In genomic region chrX:81586091-81586490, GRCh38 we compare ENCODE assay signal across 26 cellular contexts.
"Had no signal": no experiment of that assay in that cellular context is flagged by ENCODE, and none has a peak within 500 bp of the region (broad histone marks: within the 10 kb centered on the region; RNA-seq: fewer than 3 reads in every experiment).

No MANE protein-coding gene starts in this region.

- H3K4me3 Mint-ChIP-seq: dendritic cell treated with granulocyte-macrophage colony-stimulating factor and Interleukin-4, amounts not matched to agents 40 ng/mL and 50 ng/mL, for 4 days; naive thymus-derived CD8-positive, alpha-beta T cell; stimulated activated effector memory CD8-positive, alpha-beta T cell treated with anti-CD3 and anti-CD28 coated beads, Interleukin-12 subunit alpha, Interleukin-12 subunit beta, amount 100 ng/mL, for 72 hours had no signal

- H3K4me3 ChIP-seq: colonic mucosa, esophagus muscularis mucosa, gastroesophageal sphincter, heart left ventricle, hepatocyte, left lung, pancreas, right lobe of liver, smooth muscle cell, stomach, thyroid gland, vagina had no signal

- H3K27ac ChIP-seq: colonic mucosa, esophagus muscularis mucosa, foreskin keratinocyte, gastroesophageal sphincter, heart left ventricle, hepatocyte, left lung, neutrophil, pancreas, right lobe of liver, stomach, thyroid gland, vagina had no signal

- H3K27me3 Mint-ChIP-seq: dendritic cell treated with granulocyte-macrophage colony-stimulating factor and Interleukin-4, amounts not matched to agents 40 ng/mL and 50 ng/mL, for 4 days; naive thymus-derived CD8-positive, alpha-beta T cell had no signal

- H3K9me3 Mint-ChIP-seq: dendritic cell treated with granulocyte-macrophage colony-stimulating factor and Interleukin-4, amounts not matched to agents 40 ng/mL and 50 ng/mL, for 4 days; naive thymus-derived CD8-positive, alpha-beta T cell; stimulated activated effector memory CD8-positive, alpha-beta T cell treated with anti-CD3 and anti-CD28 coated beads, Interleukin-12 subunit alpha, Interleukin-12 subunit beta, amount 100 ng/mL, for 72 hours had no signal

- H3K36me3 ChIP-seq: colonic mucosa, esophagus muscularis mucosa, gastroesophageal sphincter, heart left ventricle, left lung, neutrophil, pancreas, right lobe of liver, stomach, thyroid gland, vagina had no signal

- H3K4me1 Mint-ChIP-seq: naive thymus-derived CD8-positive, alpha-beta T cell; stimulated activated effector memory CD8-positive, alpha-beta T cell treated with anti-CD3 and anti-CD28 coated beads, Interleukin-12 subunit alpha, Interleukin-12 subunit beta, amount 100 ng/mL, for 72 hours had no signal

- H3K27me3 ChIP-seq: colonic mucosa, esophagus muscularis mucosa, foreskin keratinocyte, gastroesophageal sphincter, heart left ventricle, hepatocyte, left lung, neutrophil, pancreas, right lobe of liver, stomach, thyroid gland, vagina had no signal

- H3K9me3 ChIP-seq: colonic mucosa, esophagus muscularis mucosa, gastroesophageal sphincter, heart left ventricle, left lung, neutrophil, pancreas, right lobe of liver, stomach, thyroid gland, vagina had no signal

- H3K4me1 ChIP-seq: colonic mucosa, esophagus muscularis mucosa, foreskin keratinocyte, gastroesophageal sphincter, heart left ventricle, left lung, pancreas, right lobe of liver, stomach, thyroid gland, vagina had no signal

- H3K27ac Mint-ChIP-seq: dendritic cell treated with granulocyte-macrophage colony-stimulating factor and Interleukin-4, amounts not matched to agents 40 ng/mL and 50 ng/mL, for 4 days; naive thymus-derived CD8-positive, alpha-beta T cell; stimulated activated effector memory CD8-positive, alpha-beta T cell treated with anti-CD3 and anti-CD28 coated beads, Interleukin-12 subunit alpha, Interleukin-12 subunit beta, amount 100 ng/mL, for 72 hours had no signal

- DNase-seq: colonic mucosa; effector CD8-positive, alpha-beta T cell; foreskin keratinocyte; heart left ventricle; kidney; left lung; mesenchymal stem cell; midbrain; naive thymus-derived CD8-positive, alpha-beta T cell; pancreas; retina; right lobe of liver; stimulated activated CD4-positive, alpha-beta T cell treated with anti-CD3 and anti-CD28 coated beads, Interleukin-2, amount 100 ng/mL, for 24 hours; stimulated activated CD4-positive, alpha-beta T cell treated with anti-CD3 and anti-CD28 coated beads, Interleukin-4, amount 100 ng/mL, for 24 hours; stimulated activated naive CD4-positive, alpha-beta T cell treated with Interleukin-2 at 50 U/mL for 16 hours; stomach; thyroid gland; trophoblast cell had no signal

- H3K36me3 Mint-ChIP-seq: naive thymus-derived CD8-positive, alpha-beta T cell; stimulated activated effector memory CD8-positive, alpha-beta T cell treated with anti-CD3 and anti-CD28 coated beads, Interleukin-12 subunit alpha, Interleukin-12 subunit beta, amount 100 ng/mL, for 72 hours had no signal
